ENCODE assay signal across 8 cellular contexts in genomic region chr10:133441356-133441755, GRCh38. TPM values are rescaled to one million over a fixed set of nuclear protein-coding genes. Genes with fewer than 3 reads are reported as not detected.
"Had no signal": no experiment of that assay in that cellular context is flagged by ENCODE, and none has a peak within 500 bp of the region (broad histone marks: within the 10 kb centered on the region; RNA-seq: fewer than 3 reads in every experiment).

No MANE protein-coding gene starts in this region.

RNA-seq across cellular contexts. Expression of gene SPRN, which starts 16.9 kb away (rescaled TPM):
- total RNA-seq: activated B cell treated with CpG ODN at 0.5 μM for 24 hours; activated CD4-positive, alpha-beta memory T cell treated with anti-CD3 and anti-CD28 coated beads for 36 hours; activated CD8-positive, alpha-beta memory T cell treated with anti-CD3 and anti-CD28 coated beads, Interleukin-2, amount 10 ng/mL, durations not matched to agents 7 days and 5 days; activated naive CD8-positive, alpha-beta T cell treated with anti-CD3 and anti-CD28 coated beads for 36 hours; body of pancreas; K562; RPMI7951; SJSA1 had no signal
